In genomic region chr10:32065871-32066270, GRCh38 we compare ENCODE assay signal across 11 cellular contexts. TPM values are rescaled to one million over a fixed set of nuclear protein-coding genes. Genes with fewer than 3 reads are reported as not detected.
DNase-seq lines count a peak whose midpoint lies in the region; ATAC-seq and TF ChIP-seq lines count a peak whose summit lies in the region.
"Had no signal": no experiment of that assay in that cellular context is flagged by ENCODE, and none has a peak within 500 bp of the region (broad histone marks: within the 10 kb centered on the region; RNA-seq: fewer than 3 reads in every experiment).

No MANE protein-coding gene starts in this region.

- no peaks in the 10 kb centered on the region for H3K27me3 Mint-ChIP-seq in MCF 10A (ENCODE audit: insufficient read depth, unreplicated experiment)
- H3K27me3 Mint-ChIP-seq in activated CD8-positive, alpha-beta T cell treated with anti-CD3 and anti-CD28 coated beads for 36 hours: no peaks in the 10 kb centered on the region

- BruUV-seq in MCF 10A (replicated peaks; lab: Mats Ljungman, UMichigan): no TSS peak

- H3K27me3 ChIP-seq in breast epithelium: no peaks in the 10 kb centered on the region

- H3K9me3 ChIP-seq in breast epithelium: no peaks in the 10 kb centered on the region

- TF ChIP-seq CTCF in MCF 10A (IDR thresholded peaks at IDR 0.05; ENCODE audit: unreplicated experiment) (no peak), breast epithelium (IDR thresholded peaks at IDR 0.05) (no peak), fibroblast of the aortic adventitia (IDR thresholded peaks at IDR 0.05; ENCODE audit: insufficient read depth, low read length) (no peak)
- TF ChIP-seq CTCF in activated CD8-positive, alpha-beta T cell treated with anti-CD3 and anti-CD28 coated beads for 36 hours (IDR thresholded peaks at IDR 0.05): no peak

- peak; percentile 55 for DNase-seq in MCF 10A (ENCODE audit: unreplicated experiment)
- no peak for DNase-seq in breast epithelium (ENCODE audit: low spot score in 2 of 2)
- DNase-seq in SIG-M5 treated with dmso at 0.1 percent for 504 hours (lab: John Stamatoyannopoulos, UW; ENCODE audit: unreplicated experiment): peak; percentile 85
- DNase-seq in fibroblast of the aortic adventitia (ENCODE audit: low read depth): peak; percentile 76
- DNase-seq in SW 1271 (lab: John Stamatoyannopoulos, UW): no peak
- DNase-seq in hippocampal formation (lab: John Stamatoyannopoulos, UW): no peak
- DNase-seq in stimulated activated CD4-positive, alpha-beta T cell treated with anti-CD3 and anti-CD28 coated beads, Interleukin-12 subunit alpha, Interleukin-12 subunit beta, amount 100 ng/mL, for 4 hours: no peak
- DNase-seq in activated CD8-positive, alpha-beta T cell treated with anti-CD3 and anti-CD28 coated beads for 36 hours: no peak
- DNase-seq: DND-41; effector CD4-positive, alpha-beta T cell; NCI-H1436 treated with DMSO at 0.1 percent for 48 hours had no signal

- intact Hi-C loops in MCF 10A (cut with micrococcal nuclease) (no loop called here), breast epithelium (cut with DNase I; ENCODE audit: low total_unique reads) (no loop called here)
- intact Hi-C loops in activated CD8-positive, alpha-beta T cell treated with anti-CD3 and anti-CD28 coated beads for 36 hours (cut with micrococcal nuclease): no loop called here

- CTCF ChIA-PET in MCF 10A (lab: Yijun Ruan, JAX): interaction anchor here (0.7 kb wide), 1 partner anchor 191 kb away, joined by 3 read pairs; no protein-coding TSS in a partner anchor
- CTCF ChIA-PET in activated CD8-positive, alpha-beta T cell treated with anti-CD3 and anti-CD28 coated beads for 36 hours (lab: Charles Lee): interaction anchor here (1.0 to 1.2 kb wide), 2 partner anchors 125 to 126 kb away, joined by 3 to 5 read pairs; no protein-coding TSS in a partner anchor

- H3K36me3 ChIP-seq in breast epithelium: no peaks in the 10 kb centered on the region

- no peaks in the 10 kb centered on the region for H3K4me1 ChIP-seq in breast epithelium

- no peak for TF ChIP-seq POLR2A in breast epithelium (IDR thresholded peaks at IDR 0.05)

- no peaks in the 10 kb centered on the region for H3K36me3 Mint-ChIP-seq in MCF 10A (ENCODE audit: insufficient read depth, unreplicated experiment)
- H3K36me3 Mint-ChIP-seq in activated CD8-positive, alpha-beta T cell treated with anti-CD3 and anti-CD28 coated beads for 36 hours (ENCODE audit: low read depth): no peaks in the 10 kb centered on the region

- H3K4me3 ChIP-seq in breast epithelium (no peak overlapping the region), fibroblast of the aortic adventitia (ENCODE audit: low read depth, low read length) (no peak overlapping the region)

- ATAC-seq in activated CD8-positive, alpha-beta T cell treated with anti-CD3 and anti-CD28 coated beads for 36 hours: no peak

- no peak overlapping the region for H3K27ac ChIP-seq in breast epithelium

- POLR2A ChIA-PET in MCF 10A (lab: Yijun Ruan, JAX): interaction anchor here (0.6 to 0.7 kb wide), 2 partner anchors 8 to 40 kb away, joined by 3 read pairs; no protein-coding TSS in a partner anchor
- POLR2A ChIA-PET in activated CD8-positive, alpha-beta T cell treated with anti-CD3 and anti-CD28 coated beads for 36 hours (lab: Charles Lee): no interaction called here

- no peaks in the 10 kb centered on the region for H3K4me1 Mint-ChIP-seq in MCF 10A (ENCODE audit: insufficient read depth, unreplicated experiment)
- no peaks in the 10 kb centered on the region for H3K4me1 Mint-ChIP-seq in activated CD8-positive, alpha-beta T cell treated with anti-CD3 and anti-CD28 coated beads for 36 hours (ENCODE audit: low read depth)

- no peaks in the 10 kb centered on the region for H3K9me3 Mint-ChIP-seq in MCF 10A (ENCODE audit: unreplicated experiment)
- no peaks in the 10 kb centered on the region for H3K9me3 Mint-ChIP-seq in activated CD8-positive, alpha-beta T cell treated with anti-CD3 and anti-CD28 coated beads for 36 hours

- no peak overlapping the region for H3K4me3 Mint-ChIP-seq in MCF 10A (ENCODE audit: unreplicated experiment)
- H3K4me3 Mint-ChIP-seq in activated CD8-positive, alpha-beta T cell treated with anti-CD3 and anti-CD28 coated beads for 36 hours: no peak overlapping the region

- H3K27ac Mint-ChIP-seq in MCF 10A (ENCODE audit: low read depth, unreplicated experiment): no peak overlapping the region
- no peak overlapping the region for H3K27ac Mint-ChIP-seq in activated CD8-positive, alpha-beta T cell treated with anti-CD3 and anti-CD28 coated beads for 36 hours

RNA-seq across cellular contexts. Expression of gene KIF5B, which starts 9.6 kb away (rescaled TPM):
- total RNA-seq in MCF 10A (2022) (150 and 187 TPM in 2 replicates), breast epithelium (100 to 1,000 TPM; 104 to 115 (median 108) TPM), fibroblast of the aortic adventitia (ENCODE audit: low replicate concordance) (132 and 169 TPM in 2 replicates)
- 10 to 100 TPM; 52.7 to 55.3 TPM for total RNA-seq in activated CD8-positive, alpha-beta T cell treated with anti-CD3 and anti-CD28 coated beads for 36 hours

Comparison
In these comparisons a context has a peak if more than half of its experiments do, and no peak if none do; other contexts are left out.
1. DNase-seq: peak in MCF 10A (single experiment), SIG-M5 treated with dmso at 0.1 percent for 504 hours (single experiment) and fibroblast of the aortic adventitia (single experiment); none in breast epithelium (0 of 2), SW 1271 (0 of 2), hippocampal formation (0 of 2), stimulated activated CD4-positive, alpha-beta T cell treated with anti-CD3 and anti-CD28 coated beads, Interleukin-12 subunit alpha, Interleukin-12 subunit beta, amount 100 ng/mL, for 4 hours (single experiment) and activated CD8-positive, alpha-beta T cell treated with anti-CD3 and anti-CD28 coated beads for 36 hours (single experiment).